Comparison of ENCODE assay signal across 8 cellular contexts in genomic region chr1:223726380-223727001, GRCh38. TPM values are rescaled to one million over a fixed set of nuclear protein-coding genes. Genes with fewer than 3 reads are reported as not detected.
DNase-seq lines count a peak whose midpoint lies in the region; ATAC-seq lines count a peak whose summit lies in the region.

No MANE protein-coding gene starts in this region.

- intact Hi-C loops in left ventricle myocardium superior (cut with micrococcal nuclease) = no loop called here

- in situ Hi-C loops in ACHN (cut with HindIII; ENCODE audit: low pct_ligation_motif_present, low pct_unique_long_range_greater_than_20kb, low sequenced_read_pairs) = no loop called here

- H3K36me3 ChIP-seq in SK-N-MC (ENCODE audit: insufficient read depth, low read length) = peaks cover 2% of the 10 kb centered on the region; the same call in 1 of the 2 replicates

- peak; percentile 95 for DNase-seq in ACHN
- no peak for DNase-seq in SK-N-MC (ENCODE audit: low read depth, low spot score)
- DNase-seq in activated naive CD4-positive, alpha-beta T cell treated with anti-CD3 and anti-CD28 coated beads, Interleukin-2, amount 50 U/mL, for 72 hours (ENCODE audit: low spot score in 2 of 2) = peak; percentile 85 to 87
- DNase-seq in left ventricle myocardium superior = peak; percentile 79
- no peak for DNase-seq in NCI-H146 treated with DMSO at 0.1 percent for 48 hours (lab: John Stamatoyannopoulos, UW; ENCODE audit: unreplicated experiment)

- ATAC-seq in GM19043 (IDR thresholded peaks at IDR 0.05; ENCODE audit: low read depth, unreplicated experiment) (peak; percentile 97), HG03196 (IDR thresholded peaks at IDR 0.05; ENCODE audit: unreplicated experiment) (peak; percentile 96), left ventricle myocardium superior (peak; percentile 91)
- peak; percentile 98 for ATAC-seq in activated naive CD4-positive, alpha-beta T cell treated with anti-CD3 and anti-CD28 coated beads, Interleukin-2, amount 50 U/mL, for 72 hours

- H3K36me3 Mint-ChIP-seq in activated naive CD4-positive, alpha-beta T cell treated with anti-CD3 and anti-CD28 coated beads, Interleukin-2, amount 50 U/mL, for 72 hours = peaks cover 6 to 39% of the 10 kb centered on the region in 2 donors

- H3K9me3 Mint-ChIP-seq in activated naive CD4-positive, alpha-beta T cell treated with anti-CD3 and anti-CD28 coated beads, Interleukin-2, amount 50 U/mL, for 72 hours = peaks cover 0 to 4% of the 10 kb centered on the region in 2 donors

- H3K27ac Mint-ChIP-seq in activated naive CD4-positive, alpha-beta T cell treated with anti-CD3 and anti-CD28 coated beads, Interleukin-2, amount 50 U/mL, for 72 hours = peak overlapping the region; percentile 64 to 91

- no peaks in the 10 kb centered on the region for H3K9me3 ChIP-seq in SK-N-MC (ENCODE audit: low read depth, low read length)

- H3K4me3 ChIP-seq in SK-N-MC (peak overlapping the region; percentile 41), skin epidermis (no peak overlapping the region)

- H3K27ac ChIP-seq in SK-N-MC (peak overlapping the region; percentile 83), skin epidermis (peak overlapping the region in 20 of 21 experiments; percentile 11 to 88 (median 75))

- H3K9ac ChIP-seq in SK-N-MC (ENCODE audit: insufficient read length) = peak overlapping the region; percentile 57

RNA-seq across cellular contexts. Expression of gene CAPN2, which starts 14.2 kb away (rescaled TPM):
- 10 to 100 TPM in 1 of 2 donors, 1 to 10 TPM in 1; 7.0 to 36.8 TPM for total RNA-seq in activated naive CD4-positive, alpha-beta T cell treated with anti-CD3 and anti-CD28 coated beads, Interleukin-2, amount 50 U/mL, for 72 hours
- 76.9 TPM for total RNA-seq in left ventricle myocardium superior

Comparison
In these comparisons a context has a peak if more than half of its experiments do, and no peak if none do; other contexts are left out.
1. DNase-seq: peak in ACHN (single experiment), activated naive CD4-positive, alpha-beta T cell treated with anti-CD3 and anti-CD28 coated beads, Interleukin-2, amount 50 U/mL, for 72 hours (2 of 2) and left ventricle myocardium superior (single experiment); none in SK-N-MC (single experiment) and NCI-H146 treated with DMSO at 0.1 percent for 48 hours (single experiment).
2. Peak in every context shown above with its lines, with median percentiles within 50 percentile points of each other: ATAC-seq.